In genomic region chr7:143379607-143380263, GRCh38 we compare ENCODE assay signal across 8 cellular contexts. TPM values are rescaled to one million over a fixed set of nuclear protein-coding genes. Genes with fewer than 3 reads are reported as not detected.
DNase-seq lines count a peak whose midpoint lies in the region; ATAC-seq, FAIRE-seq and TF ChIP-seq lines count a peak whose summit lies in the region.

No MANE protein-coding gene starts in this region.

- peak overlapping the region; percentile 99 for H3K9ac ChIP-seq in astrocyte (ENCODE audit: low read length)

- peak overlapping the region; percentile 98 for H3K27ac Mint-ChIP-seq in astrocyte (ENCODE audit: unreplicated experiment)

- H3K36me3 ChIP-seq in astrocyte (ENCODE audit: insufficient read depth, low read length) (peaks cover 22% of the 10 kb centered on the region), left lung (peaks cover 0 to 17% of the 10 kb centered on the region in 2 donors), tibial artery (peaks cover 0 to 12% (median 0%) of the 10 kb centered on the region in 3 donors)

- H3K27me3 ChIP-seq in astrocyte (ENCODE audit: insufficient read depth, low read length) (no peaks in the 10 kb centered on the region), left lung (no peaks in the 10 kb centered on the region), tibial artery (no peaks in the 10 kb centered on the region)

- H3K9me3 Mint-ChIP-seq in astrocyte (ENCODE audit: unreplicated experiment): peaks cover 1% of the 10 kb centered on the region

- TF ChIP-seq CTCF in astrocyte (IDR thresholded peaks at IDR 0.05; ENCODE audit: insufficient read depth, low read depth, low read length) (no peak), left lung (IDR thresholded peaks at IDR 0.05) (no peak), tibial artery (IDR thresholded peaks at IDR 0.05) (no peak)

- peaks cover 31% of the 10 kb centered on the region for H4K20me1 ChIP-seq in astrocyte (ENCODE audit: insufficient read depth, low read length)

- peaks cover 39% of the 10 kb centered on the region for H3K4me1 ChIP-seq in astrocyte (ENCODE audit: insufficient read depth, low read length)
- peaks cover 26 to 77% of the 10 kb centered on the region in 2 donors for H3K4me1 ChIP-seq in left lung
- peaks cover 0 to 45% (median 37%) of the 10 kb centered on the region in 4 donors for H3K4me1 ChIP-seq in tibial artery

- no peak for DNase-seq in astrocyte (ENCODE audit: low read depth)
- no peak for DNase-seq in left lung
- DNase-seq in tibial artery: no peak
- no peak for DNase-seq in foreskin melanocyte
- no peak for DNase-seq in stimulated activated naive CD4-positive, alpha-beta T cell (lab: John Stamatoyannopoulos, UW)
- DNase-seq in DMS79 treated with DMSO at 0.1 percent for 48 hours (lab: John Stamatoyannopoulos, UW): no peak

- H3K27ac ChIP-seq in astrocyte (ENCODE audit: low read depth, low read length) (peak overlapping the region; percentile 99), left lung (peak overlapping the region; percentile 97 to 100), tibial artery (peak overlapping the region; percentile 96 to 100)

- H3K4me1 Mint-ChIP-seq in astrocyte (ENCODE audit: low read depth, unreplicated experiment): peaks cover 30% of the 10 kb centered on the region

- H3K9me3 ChIP-seq in astrocyte (ENCODE audit: insufficient read depth, low read depth, low read length) (no peaks in the 10 kb centered on the region), left lung (no peaks in the 10 kb centered on the region), tibial artery (no peaks in the 10 kb centered on the region)

- H3K27me3 Mint-ChIP-seq in astrocyte (ENCODE audit: low read depth, unreplicated experiment): no peaks in the 10 kb centered on the region

- intact Hi-C loops in left lung (cut with DNase I) (no loop called here), tibial artery (cut with DNase I; ENCODE audit: low total_unique reads) (loop anchor here (5.0 kb wide), 1 partner anchor 38 kb away; no protein-coding TSS in a partner anchor)

- peaks cover 8% of the 10 kb centered on the region for H3K36me3 Mint-ChIP-seq in astrocyte (ENCODE audit: low read depth, unreplicated experiment)

- FAIRE-seq in astrocyte (lab: Jason Lieb, UNC): no peak

- H2AFZ ChIP-seq in astrocyte (ENCODE audit: low read depth, low read length): no peak overlapping the region

- peak overlapping the region; percentile 77 for H3K4me3 ChIP-seq in astrocyte (ENCODE audit: insufficient read depth, low read depth, low read length)
- peak overlapping the region; percentile 92 to 98 for H3K4me3 ChIP-seq in left lung
- peak overlapping the region; percentile 69 to 98 for H3K4me3 ChIP-seq in tibial artery

- ATAC-seq in GM18511 (IDR thresholded peaks at IDR 0.05; ENCODE audit: unreplicated experiment): peak; percentile 1
- peak; percentile 0 for ATAC-seq in HG03439 (IDR thresholded peaks at IDR 0.05; ENCODE audit: unreplicated experiment)
- no peak for ATAC-seq in left lung

- peaks cover 74% of the 10 kb centered on the region for H3K79me2 ChIP-seq in astrocyte (ENCODE audit: insufficient read depth, low read length)

- peak overlapping the region; percentile 98 for H3K4me2 ChIP-seq in astrocyte (ENCODE audit: low read length)

- H3K4me3 Mint-ChIP-seq in astrocyte (ENCODE audit: unreplicated experiment): peak overlapping the region; percentile 94

RNA-seq across cellular contexts. Expression of gene ZYX, which starts 1.4 kb away (rescaled TPM):
- total RNA-seq in astrocyte (477 and 523 TPM in 2 replicates), left lung (100 to 1,000 TPM; 180 to 307 TPM)

RNA-seq across cellular contexts. Expression of gene FAM131B, which starts 17.2 kb away (rescaled TPM):
- 7.6 and 8.0 TPM in 2 replicates for total RNA-seq in astrocyte
- 1 to 10 TPM in 1 of 2 donors, under 1 TPM in 1; 0.60 to 1.6 TPM for total RNA-seq in left lung

RNA-seq across cellular contexts. Expression of gene EPHA1, which starts 28.9 kb away (rescaled TPM):
- total RNA-seq in astrocyte (0.96 and 2.6 TPM in 2 replicates), left lung (10 to 100 TPM; 11.6 to 16.1 TPM)
